Comparison of ENCODE assay signal across 1 cellular context in genomic region chr9:35812025-35812602, GRCh38.
TF ChIP-seq lines count a peak whose summit lies in the region.

SPAG8 (minus strand) TSS chr9:35812262; CDS start chr9:35812147, 115 bp downstream.

TF ChIP-seq in HepG2, 621 proteins besides CTCF, POLR2A, EP300 and RAD21 (continued from another document and continues in another):
- TF ChIP-seq YEATS2 (CRISPR knock-in tag; IDR thresholded peaks at IDR 0.05; ENCODE audit: borderline replicate concordance): peak; percentile 83
- TF ChIP-seq GABPA (IDR thresholded peaks at IDR 0.05; ENCODE audit: low read depth, low read length): peak; percentile 99
- TF ChIP-seq GABPA (CRISPR knock-in tag; IDR thresholded peaks at IDR 0.05; ENCODE audit: low read depth): peak; percentile 99
- no peak for TF ChIP-seq ZBTB42 (CRISPR knock-in tag; IDR thresholded peaks at IDR 0.05)
- TF ChIP-seq ZNF775 (CRISPR knock-in tag; IDR thresholded peaks at IDR 0.05; ENCODE audit: borderline replicate concordance): 0 out of 2 replicates have a peak, but pooled peaks have one; percentile 1
- no peak; the same call in 1 of the 2 replicates for TF ChIP-seq ZNF891 (CRISPR knock-in tag; IDR thresholded peaks at IDR 0.05)
- TF ChIP-seq ZNF878 (CRISPR knock-in tag; IDR thresholded peaks at IDR 0.05): no peak
- 0 out of 2 replicates have a peak, but pooled peaks have one; percentile 24 for TF ChIP-seq FOXO1 (CRISPR knock-in tag; IDR thresholded peaks at IDR 0.05)
- no peak for TF ChIP-seq U2AF1 (optimal IDR thresholded peaks at IDR 0.05; ENCODE audit: low read depth, low read length)
- TF ChIP-seq GATA4 (IDR thresholded peaks at IDR 0.05; ENCODE audit: borderline replicate concordance, low read depth): no peak
- TF ChIP-seq ZNF431 (CRISPR knock-in tag; IDR thresholded peaks at IDR 0.05; ENCODE audit: borderline replicate concordance, low read depth): no peak
- TF ChIP-seq ZNF205 (CRISPR knock-in tag; IDR thresholded peaks at IDR 0.05): peak; percentile 45; the same call in 1 of the 2 replicates
- peak; percentile 90 for TF ChIP-seq XRCC5 (optimal IDR thresholded peaks at IDR 0.05; ENCODE audit: low read length)
- TF ChIP-seq MLX (CRISPR knock-in tag; IDR thresholded peaks at IDR 0.05): no peak
- no peak for TF ChIP-seq SNAPC4 (CRISPR knock-in tag; IDR thresholded peaks at IDR 0.05)
- TF ChIP-seq NR2C2 (CRISPR knock-in tag; IDR thresholded peaks at IDR 0.05; ENCODE audit: borderline replicate concordance): peak; percentile 78
- TF ChIP-seq, protein P1, sequence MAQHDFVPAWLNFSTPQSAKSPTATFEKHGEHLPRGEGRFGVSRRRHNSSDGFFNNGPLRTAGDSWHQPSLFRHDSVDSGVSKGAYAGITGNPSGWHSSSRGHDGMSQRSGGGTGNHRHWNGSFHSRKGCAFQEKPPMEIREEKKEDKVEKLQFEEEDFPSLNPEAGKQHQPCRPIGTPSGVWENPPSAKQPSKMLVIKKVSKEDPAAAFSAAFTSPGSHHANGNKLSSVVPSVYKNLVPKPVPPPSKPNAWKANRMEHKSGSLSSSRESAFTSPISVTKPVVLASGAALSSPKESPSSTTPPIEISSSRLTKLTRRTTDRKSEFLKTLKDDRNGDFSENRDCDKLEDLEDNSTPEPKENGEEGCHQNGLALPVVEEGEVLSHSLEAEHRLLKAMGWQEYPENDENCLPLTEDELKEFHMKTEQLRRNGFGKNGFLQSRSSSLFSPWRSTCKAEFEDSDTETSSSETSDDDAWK (CRISPR knock-in tag; IDR thresholded peaks at IDR 0.05): no peak
- TF ChIP-seq, protein P2, sequence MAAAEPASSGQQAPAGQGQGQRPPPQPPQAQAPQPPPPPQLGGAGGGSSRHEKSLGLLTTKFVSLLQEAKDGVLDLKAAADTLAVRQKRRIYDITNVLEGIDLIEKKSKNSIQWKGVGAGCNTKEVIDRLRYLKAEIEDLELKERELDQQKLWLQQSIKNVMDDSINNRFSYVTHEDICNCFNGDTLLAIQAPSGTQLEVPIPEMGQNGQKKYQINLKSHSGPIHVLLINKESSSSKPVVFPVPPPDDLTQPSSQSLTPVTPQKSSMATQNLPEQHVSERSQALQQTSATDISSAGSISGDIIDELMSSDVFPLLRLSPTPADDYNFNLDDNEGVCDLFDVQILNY (CRISPR knock-in tag; conservative IDR thresholded peaks at IDR 0.05): no peak
- no peak for TF ChIP-seq ZNF672 (CRISPR knock-in tag; IDR thresholded peaks at IDR 0.05)
- TF ChIP-seq, protein P3, sequence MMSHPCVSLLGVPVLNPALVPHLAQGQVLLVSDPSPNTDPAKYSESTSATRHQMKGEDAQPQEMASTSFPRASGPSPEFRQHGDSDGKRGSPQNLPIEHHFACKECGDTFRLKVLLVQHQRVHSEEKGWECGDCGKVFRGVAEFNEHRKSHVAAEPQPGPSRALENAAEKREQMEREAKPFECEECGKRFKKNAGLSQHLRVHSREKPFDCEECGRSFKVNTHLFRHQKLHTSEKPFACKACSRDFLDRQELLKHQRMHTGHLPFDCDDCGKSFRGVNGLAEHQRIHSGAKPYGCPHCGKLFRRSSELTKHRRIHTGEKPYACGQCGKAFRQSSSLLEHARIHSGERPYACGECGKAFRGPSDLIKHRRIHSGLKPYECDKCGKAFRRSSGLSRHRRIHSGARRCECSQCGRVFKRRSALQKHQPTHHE (CRISPR knock-in tag; IDR thresholded peaks at IDR 0.05; ENCODE audit: borderline replicate concordance): no peak
- no peak for TF ChIP-seq TRAFD1 (CRISPR knock-in tag; IDR thresholded peaks at IDR 0.05; ENCODE audit: borderline replicate concordance)
- TF ChIP-seq LRRFIP1 (CRISPR knock-in tag; conservative IDR thresholded peaks at IDR 0.05): no peak
- peak; percentile 69 for TF ChIP-seq HCFC1 (IDR thresholded peaks at IDR 0.05; ENCODE audit: low read depth, low read length)
- TF ChIP-seq, protein P4, sequence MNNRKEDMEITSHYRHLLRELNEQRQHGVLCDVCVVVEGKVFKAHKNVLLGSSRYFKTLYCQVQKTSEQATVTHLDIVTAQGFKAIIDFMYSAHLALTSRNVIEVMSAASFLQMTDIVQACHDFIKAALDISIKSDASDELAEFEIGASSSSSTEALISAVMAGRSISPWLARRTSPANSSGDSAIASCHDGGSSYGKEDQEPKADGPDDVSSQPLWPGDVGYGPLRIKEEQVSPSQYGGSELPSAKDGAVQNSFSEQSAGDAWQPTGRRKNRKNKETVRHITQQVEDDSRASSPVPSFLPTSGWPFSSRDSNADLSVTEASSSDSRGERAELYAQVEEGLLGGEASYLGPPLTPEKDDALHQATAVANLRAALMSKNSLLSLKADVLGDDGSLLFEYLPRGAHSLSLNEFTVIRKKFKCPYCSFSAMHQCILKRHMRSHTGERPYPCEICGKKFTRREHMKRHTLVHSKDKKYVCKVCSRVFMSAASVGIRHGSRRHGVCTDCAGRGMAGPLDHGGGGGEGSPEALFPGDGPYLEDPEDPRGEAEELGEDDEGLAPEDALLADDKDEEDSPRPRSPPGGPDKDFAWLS (CRISPR knock-in tag; IDR thresholded peaks at IDR 0.05; ENCODE audit: borderline replicate concordance): no peak
- no peak for TF ChIP-seq HNF1A (IDR thresholded peaks at IDR 0.05; ENCODE audit: low read depth)
- TF ChIP-seq HNF1A (CRISPR knock-in tag; IDR thresholded peaks at IDR 0.05; ENCODE audit: borderline replicate concordance): no peak
- TF ChIP-seq MXI1 (IDR thresholded peaks at IDR 0.05; ENCODE audit: borderline replicate concordance, low read depth, low read length): peak; percentile 84; the same call in 1 of the 3 replicates
- no peak for TF ChIP-seq ZBTB1 (CRISPR knock-in tag; IDR thresholded peaks at IDR 0.05; ENCODE audit: borderline replicate concordance)
- peak; percentile 95 for TF ChIP-seq RFX3 (CRISPR knock-in tag; IDR thresholded peaks at IDR 0.05)
- TF ChIP-seq MNT (IDR thresholded peaks at IDR 0.05): no peak
- peak; percentile 50; the same call in 1 of the 2 replicates for TF ChIP-seq MIXL1 (CRISPR knock-in tag; IDR thresholded peaks at IDR 0.05)
